29 cellular contexts compared by ENCODE assay signal in genomic region chrX:13153796-13154195, GRCh38.
DNase-seq lines count a peak whose midpoint lies in the region; ATAC-seq and TF ChIP-seq lines count a peak whose summit lies in the region.
"Had no signal": no experiment of that assay in that cellular context is flagged by ENCODE, and none has a peak within 500 bp of the region (broad histone marks: within the 10 kb centered on the region; RNA-seq: fewer than 3 reads in every experiment).

No MANE protein-coding gene starts in this region.

- H3K23ac ChIP-seq in mesendoderm (ENCODE audit: low read length) = no peak overlapping the region

- H3K4me3 ChIP-seq in fibroblast of lung (replicated peaks in 1 of 4; ENCODE audit: control extremely low read depth in 1 of 4, insufficient read depth in 1 of 4, low read depth in 3 of 4, low read length in 4 of 4) (no peak overlapping the region), mesendoderm (ENCODE audit: low read length) (no peak overlapping the region)
- H3K4me3 ChIP-seq: GM12878, heart right ventricle, skin epidermis, upper lobe of left lung had no signal

- H2BK15ac ChIP-seq in mesendoderm (replicated peaks; ENCODE audit: low read depth) = no peak overlapping the region

- no peaks in the 10 kb centered on the region for H3K9me3 ChIP-seq in fibroblast of lung (ENCODE audit: control insufficient read depth, insufficient read depth, low read depth, low read length)
- H3K9me3 ChIP-seq: BE2C, SK-N-SH had no signal

- peaks cover 20% of the 10 kb centered on the region for H3K9me3 Mint-ChIP-seq in T-helper 1 cell treated with Interleukin-12 subunit alpha and Interleukin-12 subunit beta and Interleukin-4 antibody, amounts not matched to agents 30 μg/mL and 1 μg/mL, for 36 hours

- no peak overlapping the region for H4K8ac ChIP-seq in mesendoderm (ENCODE audit: low read depth, low read length)

- H4K20me1 ChIP-seq in fibroblast of lung (ENCODE audit: control insufficient read depth, extremely low read depth, insufficient read depth, low read length) = no peaks in the 10 kb centered on the region

- no peak overlapping the region for H2BK5ac ChIP-seq in mesendoderm (ENCODE audit: low read length)

- peak overlapping the region; percentile 12 for H3K27ac ChIP-seq in fibroblast of lung (ENCODE audit: insufficient read depth, low read length)
- no peak overlapping the region for H3K27ac ChIP-seq in mesendoderm (ENCODE audit: low read depth, low read length)
- H3K27ac ChIP-seq: heart right ventricle, upper lobe of left lung, WERI-Rb-1 had no signal

- no peak overlapping the region for H4K5ac ChIP-seq in mesendoderm (ENCODE audit: low read length)

- H3K18ac ChIP-seq in mesendoderm (ENCODE audit: low read length) = no peak overlapping the region

- no peak overlapping the region for H3K56ac ChIP-seq in mesendoderm (ENCODE audit: low read length)

- DNase-seq in T-helper 1 cell (no peak), LHCN-M2 (ENCODE audit: low read depth) (peak; percentile 46), fibroblast of lung (ENCODE audit: low read depth in 2 of 2) (peak; percentile 37), mesendoderm (no peak), NCI-H69 (lab: John Stamatoyannopoulos, UW) (no peak), NCI-H1092 (lab: John Stamatoyannopoulos, UW) (no peak)
- DNase-seq: activated CD4-positive, alpha-beta T cell treated with anti-CD3 and anti-CD28 coated beads, Interleukin-2, amount 10 ng/mL, durations not matched to agents 7 days and 5 days; activated CD8-positive, alpha-beta memory T cell treated with anti-CD3 and anti-CD28 coated beads, Interleukin-2, amount 10 ng/mL, durations not matched to agents 7 days and 5 days; activated naive CD4-positive, alpha-beta T cell treated with anti-CD3 and anti-CD28 coated beads, Interleukin-2, amount 50 U/mL, for 16 hours; anterior cingulate cortex; BE2C; COR-L47; heart right ventricle; KBM-7; left cardiac atrium; NCI-H187; NCI-H2227 treated with DMSO at 0.1 percent for 48 hours; NCI-H748 treated with DMSO at 0.1 percent for 48 hours; occipital lobe; SK-N-SH; stimulated activated CD4-positive, alpha-beta T cell treated with anti-CD3 and anti-CD28 coated beads, Interleukin-1b, Interleukin-23, amount 100 ng/mL, for 48 hours; upper lobe of left lung; WERI-Rb-1 had no signal

- whole genome bisulfite sequencing in mesendoderm (ENCODE audit: extremely low coverage, insufficient coverage, low lambda C conversion rate) = no CpG with 5 or more reads among the region's 3 CpGs

- H3K79me2 ChIP-seq in fibroblast of lung (ENCODE audit: control insufficient read depth, insufficient read depth, low read length) (no peaks in the 10 kb centered on the region), mesendoderm (ENCODE audit: control insufficient read depth, insufficient read depth, low read length) (no peaks in the 10 kb centered on the region)

- H3K36me3 ChIP-seq in fibroblast of lung (ENCODE audit: control insufficient read depth, insufficient read depth, low read length) (no peaks in the 10 kb centered on the region), mesendoderm (ENCODE audit: control insufficient read depth, insufficient read depth, low read length) (no peaks in the 10 kb centered on the region)
- H3K36me3 ChIP-seq: BE2C, heart right ventricle, upper lobe of left lung, WERI-Rb-1 had no signal

- H3K9ac ChIP-seq in fibroblast of lung (ENCODE audit: insufficient read depth, low read length) (no peak overlapping the region), mesendoderm (ENCODE audit: low read length) (no peak overlapping the region)
- H3K9ac ChIP-seq: SK-N-SH had no signal

- H2BK120ac ChIP-seq in mesendoderm (ENCODE audit: low read depth, low read length) = no peak overlapping the region

- no peak overlapping the region for H3K4me2 ChIP-seq in fibroblast of lung (ENCODE audit: extremely low read depth, insufficient read depth, low read length)
- no peak overlapping the region for H3K4me2 ChIP-seq in mesendoderm (ENCODE audit: low read length)
- H3K4me2 ChIP-seq: SK-N-SH had no signal

- peaks cover 13% of the 10 kb centered on the region for H3K36me3 Mint-ChIP-seq in T-helper 1 cell treated with Interleukin-12 subunit alpha and Interleukin-12 subunit beta and Interleukin-4 antibody, amounts not matched to agents 30 μg/mL and 1 μg/mL, for 36 hours (ENCODE audit: low read depth)

- no peak overlapping the region for H2AK5ac ChIP-seq in mesendoderm (ENCODE audit: low read length)

- no peak overlapping the region for H3K4me3 Mint-ChIP-seq in T-helper 1 cell treated with Interleukin-12 subunit alpha and Interleukin-12 subunit beta and Interleukin-4 antibody, amounts not matched to agents 30 μg/mL and 1 μg/mL, for 36 hours
- H3K4me3 Mint-ChIP-seq: activated CD4-positive, alpha-beta T cell treated with anti-CD3 and anti-CD28 coated beads, Interleukin-2, amount 10 ng/mL, durations not matched to agents 7 days and 5 days; activated CD8-positive, alpha-beta memory T cell treated with anti-CD3 and anti-CD28 coated beads, Interleukin-2, amount 10 ng/mL, durations not matched to agents 7 days and 5 days; activated T-helper 1 cell treated with anti-CD3 and anti-CD28 coated beads, Interleukin-12 subunit alpha, Interleukin-12 subunit beta, Interleukin-2, Interleukin-4 antibody, amounts not matched to agents 30 ng/mL and 10 ng/mL and 1 ng/mL, durations not matched to agents 14 hours and 24 hours and 36 hours; dendritic cell treated with granulocyte-macrophage colony-stimulating factor and Interleukin-4, amounts not matched to agents 40 ng/mL and 50 ng/mL, for 4 days had no signal

- no peak overlapping the region for H3K4ac ChIP-seq in mesendoderm (ENCODE audit: low read depth, low read length)

- peaks cover 5% of the 10 kb centered on the region for H3K4me1 Mint-ChIP-seq in T-helper 1 cell treated with Interleukin-12 subunit alpha and Interleukin-12 subunit beta and Interleukin-4 antibody, amounts not matched to agents 30 μg/mL and 1 μg/mL, for 36 hours (ENCODE audit: low read depth)

- no peaks in the 10 kb centered on the region for H3K4me1 ChIP-seq in fibroblast of lung (ENCODE audit: control insufficient read depth, extremely low read depth, insufficient read depth, low read length)
- H3K4me1 ChIP-seq in mesendoderm (ENCODE audit: control insufficient read depth, low read depth, low read length) = no peaks in the 10 kb centered on the region
- H3K4me1 ChIP-seq: BE2C, upper lobe of left lung had no signal

- no peak for TF ChIP-seq CTCF in fibroblast of lung (conservative IDR thresholded peaks at IDR 0.05 in 1 of 2, IDR thresholded peaks at IDR 0.05 in 1 of 2; ENCODE audit: low read depth in 1 of 2, low read length in 2 of 2)

- H3K27me3 ChIP-seq in fibroblast of lung (ENCODE audit: control insufficient read depth, insufficient read depth, low read length) (no peaks in the 10 kb centered on the region), mesendoderm (ENCODE audit: insufficient read depth, low read length, poor library complexity) (no peaks in the 10 kb centered on the region)
- H3K27me3 ChIP-seq: BE2C, upper lobe of left lung had no signal

- no peaks in the 10 kb centered on the region for H3K27me3 Mint-ChIP-seq in T-helper 1 cell treated with Interleukin-12 subunit alpha and Interleukin-12 subunit beta and Interleukin-4 antibody, amounts not matched to agents 30 μg/mL and 1 μg/mL, for 36 hours (ENCODE audit: low read depth)
- H3K27me3 Mint-ChIP-seq: activated CD4-positive, alpha-beta T cell treated with anti-CD3 and anti-CD28 coated beads, Interleukin-2, amount 10 ng/mL, durations not matched to agents 7 days and 5 days; activated CD8-positive, alpha-beta memory T cell treated with anti-CD3 and anti-CD28 coated beads, Interleukin-2, amount 10 ng/mL, durations not matched to agents 7 days and 5 days; dendritic cell treated with granulocyte-macrophage colony-stimulating factor and Interleukin-4, amounts not matched to agents 40 ng/mL and 50 ng/mL, for 4 days had no signal

- no peak for ATAC-seq in GM19395 (IDR thresholded peaks at IDR 0.05; ENCODE audit: unreplicated experiment)
- ATAC-seq: activated CD8-positive, alpha-beta memory T cell treated with anti-CD3 and anti-CD28 coated beads, Interleukin-2, amount 10 ng/mL, durations not matched to agents 7 days and 5 days; GM12878; heart right ventricle had no signal

- no peaks in the 10 kb centered on the region for H3K79me1 ChIP-seq in mesendoderm (ENCODE audit: low read length)

- no peak overlapping the region for H2AFZ ChIP-seq in fibroblast of lung (ENCODE audit: low read length)

- H3K27ac Mint-ChIP-seq in T-helper 1 cell treated with Interleukin-12 subunit alpha and Interleukin-12 subunit beta and Interleukin-4 antibody, amounts not matched to agents 30 μg/mL and 1 μg/mL, for 36 hours = peak overlapping the region; percentile 20
- H3K27ac Mint-ChIP-seq: activated CD4-positive, alpha-beta T cell treated with anti-CD3 and anti-CD28 coated beads, Interleukin-2, amount 10 ng/mL, durations not matched to agents 7 days and 5 days; activated CD8-positive, alpha-beta memory T cell treated with anti-CD3 and anti-CD28 coated beads, Interleukin-2, amount 10 ng/mL, durations not matched to agents 7 days and 5 days; activated T-helper 1 cell treated with anti-CD3 and anti-CD28 coated beads, Interleukin-12 subunit alpha, Interleukin-12 subunit beta, Interleukin-2, Interleukin-4 antibody, amounts not matched to agents 30 ng/mL and 10 ng/mL and 1 ng/mL, durations not matched to agents 14 hours and 24 hours and 36 hours; dendritic cell treated with granulocyte-macrophage colony-stimulating factor and Interleukin-4, amounts not matched to agents 40 ng/mL and 50 ng/mL, for 4 days had no signal

Comparison
In these comparisons a context has a peak if more than half of its experiments do, and no peak if none do; other contexts are left out.
1. DNase-seq: peak in LHCN-M2 (single experiment) and fibroblast of lung (2 of 2); none in T-helper 1 cell (0 of 5), mesendoderm (single experiment), NCI-H69 (single experiment) and NCI-H1092 (single experiment).